In the genomic region with DNA sequence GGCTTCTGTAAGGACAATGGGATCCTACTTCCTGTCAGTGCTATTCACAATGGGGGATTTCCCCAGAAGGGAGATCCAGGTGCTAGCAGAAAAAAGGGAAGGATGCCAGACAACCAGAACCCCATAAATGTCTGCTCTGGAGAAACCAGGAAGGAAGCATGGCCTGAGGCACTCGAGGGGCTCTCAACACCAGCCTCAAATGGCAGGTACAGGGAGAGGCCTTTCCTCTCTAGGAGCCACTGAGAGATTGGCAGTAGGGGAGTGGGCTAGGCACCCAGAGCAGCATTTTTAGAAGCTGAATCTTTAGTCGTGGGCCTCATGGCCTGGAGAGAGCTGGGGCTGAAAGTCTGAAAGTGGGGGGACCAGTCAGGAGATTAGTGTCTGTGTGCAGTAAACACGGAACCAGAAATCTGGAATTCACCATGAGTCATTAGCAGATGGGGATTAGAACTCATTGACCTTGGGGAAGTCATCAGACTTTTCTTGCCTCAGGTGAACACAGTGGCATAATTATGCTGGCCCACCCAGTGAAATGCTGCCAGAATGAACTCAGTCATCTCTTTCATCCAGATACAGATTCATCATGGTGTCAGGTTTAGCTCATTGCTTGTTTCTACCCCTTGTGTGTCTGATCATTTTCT, we compare ENCODE assay signal across 11 cellular contexts. TPM values are rescaled to one million over a fixed set of nuclear protein-coding genes. Genes with fewer than 3 reads are reported as not detected.
A peak's percentile ranks its signal among the peaks of the same experiment; 100 is the strongest.
DNase-seq lines count a peak whose midpoint lies in the region; ATAC-seq, FAIRE-seq and TF ChIP-seq lines count a peak whose summit lies in the region.
"Had no signal": no experiment of that assay in that cellular context is flagged by ENCODE, and none has a peak within 500 bp of the region (broad histone marks: within the 10 kb centered on the region; RNA-seq: fewer than 3 reads in every experiment).

No MANE protein-coding gene starts in this region.

- DNase-seq in retinal pigment epithelial cell (ENCODE audit: low read depth) (peak; percentile 70), hippocampal formation (lab: John Stamatoyannopoulos, UW) (no peak), RCC 7860 (ENCODE audit: low spot score) (no peak), cerebellum (ENCODE audit: low spot score) (no peak)
- DNase-seq: H9 had no signal

- no peaks in the 10 kb centered on the region for H3K9me3 Mint-ChIP-seq in brain
- H3K9me3 Mint-ChIP-seq: H9; T-helper 2 cell treated with Interferon-gamma antibody and Interleukin-4, amounts not matched to agents 5 μg/mL and 100 μg/mL, for 36 hours had no signal

- TF ChIP-seq CTCF in brain (conservative IDR thresholded peaks at IDR 0.05) = no peak
- TF ChIP-seq CTCF in retinal pigment epithelial cell (conservative IDR thresholded peaks at IDR 0.05; ENCODE audit: low read depth, low read length) = no peak

- H3K4me3 ChIP-seq in retinal pigment epithelial cell (ENCODE audit: low read length) = no peak overlapping the region

- H3K27ac Mint-ChIP-seq in brain = peak overlapping the region in 4 of 5 experiments; percentile 80 to 97 (median 86)
- H3K27ac Mint-ChIP-seq: T-helper 2 cell treated with Interferon-gamma antibody and Interleukin-4, amounts not matched to agents 5 μg/mL and 100 μg/mL, for 36 hours had no signal

- FAIRE-seq in RCC 7860 (lab: Jason Lieb, UNC) = no peak
- FAIRE-seq: G401.6 had no signal

- peaks cover 3% of the 10 kb centered on the region for H3K27me3 Mint-ChIP-seq in brain

- H3K4me3 Mint-ChIP-seq in brain = peak overlapping the region in 1 of 5 experiments; percentile 67
- H3K4me3 Mint-ChIP-seq: H9; T-helper 2 cell treated with Interferon-gamma antibody and Interleukin-4, amounts not matched to agents 5 μg/mL and 100 μg/mL, for 36 hours had no signal

- no peaks in the 10 kb centered on the region for H3K36me3 Mint-ChIP-seq in brain

- peaks cover 32% of the 10 kb centered on the region for H3K4me1 Mint-ChIP-seq in brain

- ATAC-seq in GM18873 (IDR thresholded peaks at IDR 0.05; ENCODE audit: low FRiP score, unreplicated experiment) (peak; percentile 71), HG03342 (IDR thresholded peaks at IDR 0.05; ENCODE audit: unreplicated experiment) (peak; percentile 57), GM18867 (IDR thresholded peaks at IDR 0.05; ENCODE audit: unreplicated experiment) (no peak)

RNA-seq across cellular contexts. Expression of a gene that starts 28.3 kb away (rescaled TPM):
- polyA plus RNA-seq in brain (ENCODE audit: insufficient read depth, low read depth, low replicate concordance) = 5.4 TPM
- 6.7 TPM for total RNA-seq in cerebellum
